7 cellular contexts compared by ENCODE assay signal in genomic region chr5:177457239-177458121, GRCh38. TPM values are rescaled to one million over a fixed set of nuclear protein-coding genes. Genes with fewer than 3 reads are reported as not detected.
DNase-seq lines count a peak whose midpoint lies in the region; ATAC-seq and TF ChIP-seq lines count a peak whose summit lies in the region.

No MANE protein-coding gene starts in this region.

- POLR2A ChIA-PET in GM10248 (lab: Yijun Ruan, JAX) = interaction anchor here (0.7 to 0.9 kb wide), 3 partner anchors 31 to 372 kb away, joined by 3 read pairs; partner anchors contain the start of gene GRK6
- POLR2A ChIA-PET in PC-9 (lab: Charles Lee; ENCODE audit: unreplicated experiment) = interaction anchor here (0.6 kb wide), 2 partner anchors 99 to 126 kb away, joined by 6 read pairs; no protein-coding TSS in a partner anchor

- no peaks in the 10 kb centered on the region for H3K79me2 ChIP-seq in PC-9 (ENCODE audit: low read depth)

- no peak overlapping the region for H3K4me2 ChIP-seq in PC-9

- CTCF ChIA-PET in GM10248 (lab: Yijun Ruan, JAX) (interaction anchor here (0.6 to 15.6 kb wide), 38 partner anchors 10 to 347 kb away, joined by 3 to 285 read pairs (median 6); partner anchors contain the start of genes DOK3, GRK6, MXD3 and PFN3), PC-9 (lab: Charles Lee) (interaction anchor here (0.6 to 1.5 kb wide), 9 partner anchors 10 to 764 kb away, joined by 3 to 12 read pairs (median 3); partner anchors contain the start of gene PDLIM7)

- peaks cover 16% of the 10 kb centered on the region; the same call in 1 of the 2 replicates for H3F3A ChIP-seq in PC-9 (ENCODE audit: insufficient read depth, low read depth)

- H3K4me1 ChIP-seq in PC-9 (replicated peaks; ENCODE audit: insufficient read depth) (0 out of 2 replicates have a peak, but pooled peaks cover 5% of the 10 kb centered on the region), psoas muscle (peaks cover 15% of the 10 kb centered on the region)

- intact Hi-C loops in PC-9 (cut with micrococcal nuclease; ENCODE audit: unreplicated experiment) (loop anchor here (2.0 kb wide), 1 partner anchor 13 kb away; no protein-coding TSS in a partner anchor), left ventricle myocardium superior (cut with micrococcal nuclease) (no loop called here), psoas muscle (cut with DNase I) (loop anchor here (2.0 to 10.0 kb wide), 2 partner anchors 141 to 143 kb away; partner anchors contain the start of gene MXD3 (in 1 of the 2))

- H3K27me3 ChIP-seq in PC-9 (ENCODE audit: insufficient read depth, low read depth) = no peaks in the 10 kb centered on the region
- H3K27me3 ChIP-seq in psoas muscle (ENCODE audit: insufficient read depth in 3 of 3, low read length in 2 of 3) = peaks cover 0 to 9% (median 0%) of the 10 kb centered on the region in 3 donors

- peaks cover 23% of the 10 kb centered on the region for H4K20me1 ChIP-seq in PC-9 (ENCODE audit: insufficient read depth)

- peak; percentile 92 for DNase-seq in GM10248 (ENCODE audit: extremely low spot score)
- peak; percentile 99 for DNase-seq in H4 (ENCODE audit: low spot score)
- DNase-seq in LHCN-M2 (ENCODE audit: low read depth) = peak; percentile 97
- peak; percentile 84 to 95 for DNase-seq in PC-9
- peak; percentile 80 for DNase-seq in left ventricle myocardium superior
- DNase-seq in psoas muscle = peak; percentile 85 to 90

- TF ChIP-seq CTCF in GM10248 (IDR thresholded peaks at IDR 0.05; ENCODE audit: control extremely low read depth, extremely low read depth, low read depth, missing control alignments) = no peak
- peak; percentile 68 for TF ChIP-seq CTCF in PC-9 (conservative IDR thresholded peaks at IDR 0.05)
- TF ChIP-seq CTCF in psoas muscle (IDR thresholded peaks at IDR 0.05) = peak; percentile 52

- H3K9me3 ChIP-seq in PC-9 (ENCODE audit: insufficient read depth, low read depth) (no peaks in the 10 kb centered on the region), psoas muscle (no peaks in the 10 kb centered on the region)

- H3K27ac ChIP-seq in PC-9 = no peak overlapping the region
- H3K27ac ChIP-seq in angular gyrus (ENCODE audit: low read depth, low read length) = peak overlapping the region; percentile 48
- peak overlapping the region; percentile 9 for H3K27ac ChIP-seq in psoas muscle

- no peak overlapping the region for H3K4me3 ChIP-seq in PC-9
- H3K4me3 ChIP-seq in psoas muscle = no peak overlapping the region

- ATAC-seq in left ventricle myocardium superior (peak; percentile 34), psoas muscle (peak; percentile 17 to 61 (median 58))

- no peak overlapping the region for H2AFZ ChIP-seq in PC-9

- no peaks in the 10 kb centered on the region for H3K9me2 ChIP-seq in PC-9 (ENCODE audit: insufficient read depth)

- 61 to 73% (median 64%) methylated on average over 24 of the region's 24 CpGs for WGBS in psoas muscle, 3 donors

- no TSS peak for BruUV-seq in PC-9 (replicated peaks; lab: Mats Ljungman, UMichigan)

- H3K36me3 ChIP-seq in PC-9 (ENCODE audit: low read depth) (no peaks in the 10 kb centered on the region), psoas muscle (ENCODE audit: insufficient read depth in 1 of 2, low read depth in 1 of 2) (peaks cover 0 to 4% of the 10 kb centered on the region in 2 donors)

RNA-seq across cellular contexts. Expression of gene PRR7, which starts 10.9 kb away (rescaled TPM):
- total RNA-seq in H4 (2014; rRNA removed; shearing (Covaris generic)) = 28.6 and 33.7 TPM in 2 replicates
- total RNA-seq in LHCN-M2 (2014; rRNA removed) = 48.0 and 55.4 TPM in 2 replicates
- polyA plus RNA-seq in LHCN-M2 (2012) = 15.5 TPM
- total RNA-seq in PC-9 (2021) = 22.2 and 31.7 TPM in 2 replicates
- total RNA-seq in left ventricle myocardium superior = 0.40 TPM
- total RNA-seq in psoas muscle = 1 to 10 TPM in 3 of 4 donors, under 1 TPM in 1; 0.88 to 2.6 (median 1.8) TPM
- 1 to 10 TPM in 1 of 3 donors, under 1 TPM in 2; 0.39 to 3.8 (median 0.48) TPM for polyA plus RNA-seq in psoas muscle

RNA-seq across cellular contexts. Expression of gene DBN1, which starts 16.0 kb away (rescaled TPM):
- 140 and 153 TPM in 2 replicates for total RNA-seq in H4 (2014; rRNA removed; shearing (Covaris generic))
- total RNA-seq in LHCN-M2 (2014; rRNA removed) (210 and 233 TPM in 2 replicates), PC-9 (2021) (144 and 181 TPM in 2 replicates), left ventricle myocardium superior (22.4 TPM), psoas muscle (10 to 100 TPM; 17.7 to 28.4 (median 24.3) TPM)
- polyA plus RNA-seq in LHCN-M2 (2012) = 245 TPM
- 10 to 100 TPM in 2 of 3 donors, 1 to 10 TPM in 1; 8.1 to 20.8 (median 20.1) TPM for polyA plus RNA-seq in psoas muscle

RNA-seq across cellular contexts. Expression of gene GRK6, which starts 31.0 kb away (rescaled TPM):
- total RNA-seq in H4 (2014; rRNA removed; shearing (Covaris generic)) = 37.7 and 51.9 TPM in 2 replicates
- total RNA-seq in LHCN-M2 (2014; rRNA removed) (23.8 TPM in 2 replicates), PC-9 (2021) (82.3 and 124 TPM in 2 replicates), left ventricle myocardium superior (17.6 TPM), psoas muscle (10 to 100 TPM; 15.8 to 22.6 (median 19.1) TPM)
- 22.7 TPM for polyA plus RNA-seq in LHCN-M2 (2012)
- polyA plus RNA-seq in psoas muscle = 10 to 100 TPM; 12.3 to 14.6 (median 13.2) TPM

RNA-seq across cellular contexts. Expression of gene PDLIM7, which starts 39.9 kb away (rescaled TPM):
- 127 and 138 TPM in 2 replicates for total RNA-seq in H4 (2014; rRNA removed; shearing (Covaris generic))
- 252 and 281 TPM in 2 replicates for total RNA-seq in LHCN-M2 (2014; rRNA removed)
- polyA plus RNA-seq in LHCN-M2 (2012) = 380 TPM
- total RNA-seq in PC-9 (2021) = 167 and 202 TPM in 2 replicates
- total RNA-seq in left ventricle myocardium superior = 35.1 TPM
- total RNA-seq in psoas muscle = 100 to 1,000 TPM; 134 to 221 (median 161) TPM
- 100 to 1,000 TPM; 174 to 254 (median 221) TPM for polyA plus RNA-seq in psoas muscle

RNA-seq across cellular contexts. Expression of gene F12, which starts 48.1 kb away (rescaled TPM):
- total RNA-seq in H4 (2014; rRNA removed; shearing (Covaris generic)) = 5.8 and 7.3 TPM in 2 replicates
- total RNA-seq in LHCN-M2 (2014; rRNA removed) (3.1 and 3.6 TPM in 2 replicates), PC-9 (2021) (14.5 and 17.0 TPM in 2 replicates), left ventricle myocardium superior (not detected), psoas muscle (under 1 TPM in 1 of 4 donors, not detected in 3; 0.40 TPM)
- polyA plus RNA-seq in LHCN-M2 (2012) = 1.6 TPM
- polyA plus RNA-seq in psoas muscle = under 1 TPM; 0.06 to 0.81 (median 0.09) TPM
